Comparison of ENCODE assay signal across 14 cellular contexts in the genomic region with DNA sequence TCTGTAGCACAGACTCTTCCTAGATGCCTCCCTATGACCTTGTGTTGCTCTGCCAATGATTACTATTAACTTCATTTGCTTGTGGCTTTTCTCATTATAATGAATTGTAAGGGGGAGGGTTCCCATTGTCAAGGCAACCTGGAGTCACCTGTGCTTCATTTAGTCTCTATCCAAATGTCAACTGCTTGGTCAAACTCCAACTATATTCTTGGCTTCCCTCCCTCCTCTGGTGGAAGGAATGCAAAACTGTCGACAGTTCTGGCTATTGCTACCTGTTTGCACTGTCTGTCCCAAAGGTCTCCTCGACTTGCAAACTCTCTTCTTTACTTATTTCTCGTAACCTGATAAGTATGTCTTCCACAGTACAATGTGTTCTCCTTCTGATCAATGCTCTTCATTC.
DNase-seq lines count a peak whose midpoint lies in the region; ATAC-seq, FAIRE-seq and TF ChIP-seq lines count a peak whose summit lies in the region.
"Had no signal": no experiment of that assay in that cellular context is flagged by ENCODE, and none has a peak within 500 bp of the region (broad histone marks: within the 10 kb centered on the region; RNA-seq: fewer than 3 reads in every experiment).

No MANE protein-coding gene starts in this region.

- H2BK15ac ChIP-seq in H1 (ENCODE audit: low read length): no peak overlapping the region

- in situ Hi-C loops in HepG2 (cut with HindIII; ENCODE audit: extremely low pct_ligation_motif_present, low pct_unique_long_range_greater_than_20kb): no loop called here

- no peak overlapping the region for H3K9ac ChIP-seq in H1 (replicated peaks in 1 of 4; ENCODE audit: extremely low read depth in 1 of 4, low read depth in 3 of 4, low read length in 3 of 4)
- no peak overlapping the region for H3K9ac ChIP-seq in HepG2 (ENCODE audit: insufficient read depth, low read depth, low read length)

- TF ChIP-seq CTCF in right atrium auricular region (IDR thresholded peaks at IDR 0.05) (no peak), H1 (IDR thresholded peaks at IDR 0.05; ENCODE audit: control extremely low read depth in 1 of 3, insufficient read depth in 1 of 3, low read depth in 1 of 3, low read length in 3 of 3) (peak; percentile 31 to 83 (median 60)), HepG2 (CRISPR knock-in tag; IDR thresholded peaks at IDR 0.05) (peak; percentile 39), coronary artery (IDR thresholded peaks at IDR 0.05) (no peak)

- BruUV-seq in HepG2 (replicated peaks; lab: Mats Ljungman, UMichigan): no TSS peak

- H3K4me1 ChIP-seq in right atrium auricular region (no peaks in the 10 kb centered on the region), H1 (replicated peaks in 1 of 4; ENCODE audit: control insufficient read depth in 3 of 4, insufficient read depth in 4 of 4, low read length in 3 of 4) (peaks cover 0 to 13% (median 5%) of the 10 kb centered on the region in 4 experiments; a peak in 3 of 7 replicates), HepG2 (ENCODE audit: insufficient read depth, low read length) (no peaks in the 10 kb centered on the region)
- H3K4me1 ChIP-seq: SJSA1 had no signal

- peak overlapping the region; percentile 49; the same call in 1 of the 2 replicates for H2AK5ac ChIP-seq in H1 (ENCODE audit: low read depth, low read length)

- no peak overlapping the region; the same call in 1 of the 2 replicates for H3K18ac ChIP-seq in H1 (ENCODE audit: extremely low read depth, low read length)

- TF ChIP-seq POLR2A in H1 (IDR thresholded peaks at IDR 0.05; ENCODE audit: control extremely low read depth in 1 of 2, low read depth in 2 of 2, low read length in 2 of 2) (no peak), HepG2 (IDR thresholded peaks at IDR 0.05; ENCODE audit: insufficient read depth in 1 of 2, low read depth in 2 of 2, low read length in 2 of 2) (no peak)

- H3K23me2 ChIP-seq in H1 (ENCODE audit: low read depth, low read length): no peaks in the 10 kb centered on the region

- ATAC-seq in Right ventricle myocardium superior (ENCODE audit: poor library complexity) (peak; percentile 55), HepG2 (peak; percentile 61; the same call in 2 of the 3 replicates), GM21515 (IDR thresholded peaks at IDR 0.05; ENCODE audit: unreplicated experiment) (no peak), GM21717 (IDR thresholded peaks at IDR 0.05; ENCODE audit: unreplicated experiment) (no peak), HG02884 (IDR thresholded peaks at IDR 0.05; ENCODE audit: unreplicated experiment) (no peak)
- ATAC-seq: activated CD8-positive, alpha-beta memory T cell treated with anti-CD3 and anti-CD28 coated beads, Interleukin-2, amount 10 ng/mL, durations not matched to agents 7 days and 5 days had no signal

- DNase-seq in Right ventricle myocardium superior (no peak), right atrium auricular region (ENCODE audit: low spot score) (no peak), H1 (ENCODE audit: low read depth in 1 of 2, low spot score in 2 of 2) (peak; percentile 36 to 61), HepG2 (ENCODE audit: low spot score) (peak; percentile 6), coronary artery (ENCODE audit: low spot score) (no peak)
- DNase-seq: activated CD8-positive, alpha-beta memory T cell treated with anti-CD3 and anti-CD28 coated beads, Interleukin-2, amount 10 ng/mL, durations not matched to agents 7 days and 5 days; DMS79; HCEC 1CT; stimulated activated CD4-positive, alpha-beta T cell treated with anti-CD3 and anti-CD28 coated beads, Interleukin-12 subunit alpha, Interleukin-12 subunit beta, amount 100 ng/mL, for 4 hours had no signal

- peak; percentile 90 for FAIRE-seq in H1 (lab: Jason Lieb, UNC)
- no peak for FAIRE-seq in HepG2 (lab: Jason Lieb, UNC)
- FAIRE-seq: GM12891 had no signal

- intact Hi-C loops in Right ventricle myocardium superior (cut with DNase I) (no loop called here), HepG2 (cut with micrococcal nuclease; ENCODE audit: unreplicated experiment) (no loop called here)

- H3K4me2 ChIP-seq in H1 (ENCODE audit: insufficient read depth in 1 of 2, low read depth in 2 of 2, low read length in 2 of 2): peak overlapping the region; percentile 27 to 32; a peak in 2 of 4 replicates
- no peak overlapping the region for H3K4me2 ChIP-seq in HepG2 (ENCODE audit: low read depth, low read length)

- TF ChIP-seq EP300 in H1 (IDR thresholded peaks at IDR 0.05; ENCODE audit: borderline replicate concordance in 1 of 2, low read depth in 2 of 2, low read length in 2 of 2) (no peak), HepG2 (IDR thresholded peaks at IDR 0.05; ENCODE audit: low read depth in 2 of 2, low read length in 2 of 2) (no peak), HepG2 (CRISPR knock-in tag; IDR thresholded peaks at IDR 0.05; ENCODE audit: borderline replicate concordance) (no peak)

- TF ChIP-seq RAD21 in H1 (IDR thresholded peaks at IDR 0.05 in 1 of 2, conservative IDR thresholded peaks at IDR 0.05 in 1 of 2; ENCODE audit: low read depth in 2 of 2, low read length in 2 of 2): peak; percentile 52 to 63
- no peak for TF ChIP-seq RAD21 in HepG2 (CRISPR knock-in tag; IDR thresholded peaks at IDR 0.05)

- H3K56ac ChIP-seq in H1 (replicated peaks; ENCODE audit: insufficient read length, low read depth, low read length): no peak overlapping the region

- CTCF ChIA-PET in H1 (lab: Charles Lee; ENCODE audit: partially characterized antibody) (interaction anchor here (0.7 to 3.5 kb wide), 11 partner anchors 9 to 486 kb away, joined by 3 to 12 read pairs (median 4); no protein-coding TSS in a partner anchor), HepG2 (lab: Yijun Ruan, JAX; ENCODE audit: low intra/inter-chr PET ratio, low total read pairs) (no interaction called here)

- 59% methylated on average over 3 of the region's 3 CpGs; no CpG with 5 or more reads in 1 of the 2 experiments for WGBS in H1 (ENCODE audit: extremely low coverage in 1 of 2, insufficient coverage in 1 of 2, insufficient read length in 1 of 2, insufficient replicate concordance in 2 of 2, low coverage in 1 of 2, low lambda C conversion rate in 2 of 2, missing lambda C conversion rate in 1 of 2), 2 experiments
- WGBS in HepG2 (ENCODE audit: low lambda C conversion rate): 2% methylated on average over 3 of the region's 3 CpGs

- no peak overlapping the region for H2BK120ac ChIP-seq in H1 (replicated peaks; ENCODE audit: low read depth, low read length)

- no peaks in the 10 kb centered on the region for H3K36me3 ChIP-seq in right atrium auricular region
- no peaks in the 10 kb centered on the region for H3K36me3 ChIP-seq in H1 (ENCODE audit: control insufficient read depth in 2 of 4, insufficient read depth in 4 of 4, low read length in 3 of 4)
- H3K36me3 ChIP-seq in HepG2 (replicated peaks in 1 of 2; ENCODE audit: control insufficient read depth in 1 of 2, insufficient read depth in 2 of 2, low read length in 2 of 2): no peaks in the 10 kb centered on the region
- H3K36me3 ChIP-seq: SJSA1 had no signal

- no peak overlapping the region for H3K27ac ChIP-seq in right atrium auricular region
- no peak overlapping the region for H3K27ac ChIP-seq in H1 (ENCODE audit: low read depth, low read length)
- H3K27ac ChIP-seq in HepG2 (ENCODE audit: extremely low read length, insufficient read depth, low read length): no peak overlapping the region
- H3K27ac ChIP-seq in coronary artery: no peak overlapping the region
- H3K27ac ChIP-seq: SJSA1 had no signal

- peak overlapping the region; percentile 10; the same call in 1 of the 2 replicates for H2BK20ac ChIP-seq in H1 (ENCODE audit: low read length)

- H3K79me2 ChIP-seq in H1 (ENCODE audit: control insufficient read depth in 1 of 2, insufficient read depth in 2 of 2, low read length in 2 of 2): no peaks in the 10 kb centered on the region
- no peaks in the 10 kb centered on the region for H3K79me2 ChIP-seq in HepG2 (ENCODE audit: insufficient read depth, low read length)

- POLR2A ChIA-PET in H1 (lab: Charles Lee; ENCODE audit: partially characterized antibody): no interaction called here
- POLR2A ChIA-PET in HepG2 (lab: Yijun Ruan, JAX): no interaction called here

- no peak overlapping the region for H3K14ac ChIP-seq in H1 (ENCODE audit: insufficient read length)

- no peak overlapping the region for H2BK5ac ChIP-seq in H1 (ENCODE audit: low read depth, low read length)

- H4K91ac ChIP-seq in H1 (replicated peaks; ENCODE audit: insufficient read length, low read length): no peak overlapping the region

- H4K5ac ChIP-seq in H1 (ENCODE audit: insufficient read length, low read depth, low read length): no peak overlapping the region

- H2BK12ac ChIP-seq in H1 (ENCODE audit: low read depth, low read length): no peak overlapping the region

- H2AFZ ChIP-seq in H1 (ENCODE audit: low read length) (0 out of 2 replicates have a peak overlapping the region, but pooled peaks have one; percentile 8), HepG2 (ENCODE audit: low read length) (no peak overlapping the region)

- H3K27me3 ChIP-seq in right atrium auricular region: no peaks in the 10 kb centered on the region
- H3K27me3 ChIP-seq in H1 (replicated peaks in 1 of 4; ENCODE audit: control insufficient read depth in 3 of 4, extremely low read depth in 1 of 4, insufficient read depth in 3 of 4, low read length in 3 of 4): no peaks in the 10 kb centered on the region; a peak in 1 of 7 replicates
- H3K27me3 ChIP-seq in HepG2 (ENCODE audit: control insufficient read depth in 1 of 2, insufficient read depth in 2 of 2, low read length in 2 of 2): 0 out of 5 replicates have a peak, but pooled peaks cover 0 to 4% of the 10 kb centered on the region in 2 experiments
- H3K27me3 ChIP-seq: SJSA1 had no signal

- no peak overlapping the region for H3K23ac ChIP-seq in H1 (ENCODE audit: insufficient read length)

- H3K9me3 ChIP-seq in right atrium auricular region (no peaks in the 10 kb centered on the region), H1 (ENCODE audit: insufficient read depth in 2 of 2, low read depth in 1 of 2, low read length in 1 of 2) (no peaks in the 10 kb centered on the region), HepG2 (ENCODE audit: low read length) (no peaks in the 10 kb centered on the region)
- H3K9me3 ChIP-seq: SJSA1 had no signal

- no peak overlapping the region for H3K4me3 ChIP-seq in right atrium auricular region
- H3K4me3 ChIP-seq in H1 (ENCODE audit: extremely low read depth in 1 of 4, insufficient read depth in 2 of 4, low read depth in 3 of 4, low read length in 4 of 4): no peak overlapping the region
- no peak overlapping the region for H3K4me3 ChIP-seq in HepG2 (replicated peaks in 1 of 3; ENCODE audit: insufficient read depth in 1 of 3, low read depth in 2 of 3, low read length in 3 of 3)
- H3K4me3 ChIP-seq in coronary artery: no peak overlapping the region
- H3K4me3 ChIP-seq: SJSA1 had no signal

- no peaks in the 10 kb centered on the region for H3K79me1 ChIP-seq in H1 (ENCODE audit: low read depth, low read length)

- H4K20me1 ChIP-seq in H1 (replicated peaks in 1 of 2; ENCODE audit: control insufficient read depth in 1 of 2, insufficient read depth in 2 of 2, low read length in 2 of 2) (no peaks in the 10 kb centered on the region), HepG2 (ENCODE audit: insufficient read depth, low read length) (no peaks in the 10 kb centered on the region)

- no peak overlapping the region for H3K4ac ChIP-seq in H1 (replicated peaks; ENCODE audit: insufficient read length, low read depth, low read length)

- H4K8ac ChIP-seq in H1 (ENCODE audit: extremely low read depth, insufficient read depth, low read length): no peak overlapping the region

TF ChIP-seq in H1, 55 proteins besides CTCF, POLR2A, EP300 and RAD21 (continues in another document):
- no peak for TF ChIP-seq JUN (IDR thresholded peaks at IDR 0.05; ENCODE audit: low read depth, low read length)

Comparison
In these comparisons a context has a peak if more than half of its experiments do, and no peak if none do; other contexts are left out.
1. ATAC-seq: peak in Right ventricle myocardium superior (single experiment) and HepG2 (single experiment); none in GM21515 (single experiment), GM21717 (single experiment) and HG02884 (single experiment).
2. DNase-seq: peak in H1 (2 of 2) and HepG2 (single experiment); none in Right ventricle myocardium superior (single experiment), right atrium auricular region (single experiment) and coronary artery (single experiment).
3. CTCF ChIP-seq: peak in H1 (3 of 3) and HepG2 (single experiment); none in right atrium auricular region (0 of 2) and coronary artery (single experiment).